8 cellular contexts compared by ENCODE assay signal in the genomic region with DNA sequence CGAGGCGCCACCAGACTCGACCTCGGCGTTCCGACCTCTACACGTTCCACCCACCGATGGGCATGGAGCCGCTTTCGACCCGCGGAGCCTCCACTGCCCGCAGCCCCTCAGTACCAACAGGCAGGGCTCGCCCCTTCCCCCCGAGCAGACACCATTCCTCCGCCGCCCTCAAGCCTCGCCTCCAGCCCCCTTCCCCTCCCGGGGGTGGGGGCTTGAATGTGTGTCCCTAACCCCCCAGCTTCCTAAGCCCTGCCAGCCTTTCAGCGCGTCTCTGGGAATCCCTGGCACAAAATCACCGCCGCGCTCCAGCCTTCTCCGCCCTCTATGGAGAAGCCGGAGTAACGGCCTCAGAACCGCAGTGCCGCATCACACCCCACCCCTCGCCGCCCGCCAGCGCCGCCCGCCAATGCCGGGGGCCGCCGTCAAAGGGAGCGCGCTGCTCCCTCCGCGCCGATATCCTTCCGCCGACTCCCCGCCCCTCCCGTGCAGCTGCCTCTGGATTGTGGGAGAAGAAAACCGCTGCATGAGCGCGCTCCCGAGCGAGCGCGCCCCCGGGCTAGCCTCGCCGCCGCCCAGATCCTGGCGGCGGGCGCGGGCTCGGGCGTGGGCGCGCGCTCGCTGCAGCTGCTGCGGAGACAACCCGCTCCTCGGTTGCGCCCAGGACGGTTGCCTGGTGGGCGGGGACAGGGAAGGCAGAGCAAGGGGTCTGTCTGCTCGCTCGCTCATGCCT. TPM values are rescaled to one million over a fixed set of nuclear protein-coding genes. Genes with fewer than 3 reads are reported as not detected.
A peak's percentile ranks its signal among the peaks of the same experiment; 100 is the strongest.
DNase-seq lines count a peak whose midpoint lies in the region; ATAC-seq and TF ChIP-seq lines count a peak whose summit lies in the region.

A gene with protein sequence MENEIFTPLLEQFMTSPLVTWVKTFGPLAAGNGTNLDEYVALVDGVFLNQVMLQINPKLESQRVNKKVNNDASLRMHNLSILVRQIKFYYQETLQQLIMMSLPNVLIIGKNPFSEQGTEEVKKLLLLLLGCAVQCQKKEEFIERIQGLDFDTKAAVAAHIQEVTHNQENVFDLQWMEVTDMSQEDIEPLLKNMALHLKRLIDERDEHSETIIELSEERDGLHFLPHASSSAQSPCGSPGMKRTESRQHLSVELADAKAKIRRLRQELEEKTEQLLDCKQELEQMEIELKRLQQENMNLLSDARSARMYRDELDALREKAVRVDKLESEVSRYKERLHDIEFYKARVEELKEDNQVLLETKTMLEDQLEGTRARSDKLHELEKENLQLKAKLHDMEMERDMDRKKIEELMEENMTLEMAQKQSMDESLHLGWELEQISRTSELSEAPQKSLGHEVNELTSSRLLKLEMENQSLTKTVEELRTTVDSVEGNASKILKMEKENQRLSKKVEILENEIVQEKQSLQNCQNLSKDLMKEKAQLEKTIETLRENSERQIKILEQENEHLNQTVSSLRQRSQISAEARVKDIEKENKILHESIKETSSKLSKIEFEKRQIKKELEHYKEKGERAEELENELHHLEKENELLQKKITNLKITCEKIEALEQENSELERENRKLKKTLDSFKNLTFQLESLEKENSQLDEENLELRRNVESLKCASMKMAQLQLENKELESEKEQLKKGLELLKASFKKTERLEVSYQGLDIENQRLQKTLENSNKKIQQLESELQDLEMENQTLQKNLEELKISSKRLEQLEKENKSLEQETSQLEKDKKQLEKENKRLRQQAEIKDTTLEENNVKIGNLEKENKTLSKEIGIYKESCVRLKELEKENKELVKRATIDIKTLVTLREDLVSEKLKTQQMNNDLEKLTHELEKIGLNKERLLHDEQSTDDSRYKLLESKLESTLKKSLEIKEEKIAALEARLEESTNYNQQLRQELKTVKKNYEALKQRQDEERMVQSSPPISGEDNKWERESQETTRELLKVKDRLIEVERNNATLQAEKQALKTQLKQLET (N-terminal part only) (minus strand): TSS at position 343 of the 730 bp plus-strand sequence. CDS start 777 bp downstream, outside the sequence.

- peak within 1 kb of the TSS; percentile 91 for H3K4me2 ChIP-seq in PC-3 (ENCODE audit: low read length)

- no peaks in the 10 kb centered on the region for H3K36me3 Mint-ChIP-seq in activated T-cell treated with anti-CD3 and anti-CD28 coated beads, Interleukin-2, amount 50 U/mL, for 24 hours (ENCODE audit: low read depth)

- CTCF ChIA-PET in PC-3 (lab: Charles Lee) = no interaction called here

- intact Hi-C loops in PC-3 (cut with micrococcal nuclease) = loop anchor here (2.0 to 10.0 kb wide), 4 partner anchors 55 to 515 kb away; a partner anchor contains a TSS

- H3K9me3 Mint-ChIP-seq in activated T-cell treated with anti-CD3 and anti-CD28 coated beads, Interleukin-2, amount 50 U/mL, for 24 hours = no peaks in the 10 kb centered on the region

- H3K27me3 ChIP-seq in PC-3 (ENCODE audit: low read length) = no peaks in the 10 kb centered on the region
- no peaks in the 10 kb centered on the region for H3K27me3 ChIP-seq in muscle layer of colon (ENCODE audit: control insufficient read depth in 1 of 2, insufficient read depth in 2 of 2, low read length in 2 of 2)

- no peaks in the 10 kb centered on the region for H4K20me1 ChIP-seq in PC-3 (ENCODE audit: low read length)

- peak within 1 kb of the TSS; percentile 79 for H3K27ac Mint-ChIP-seq in activated T-cell treated with anti-CD3 and anti-CD28 coated beads, Interleukin-2, amount 50 U/mL, for 24 hours

- H3K27me3 Mint-ChIP-seq in activated T-cell treated with anti-CD3 and anti-CD28 coated beads, Interleukin-2, amount 50 U/mL, for 24 hours = peaks cover 15% of the 10 kb centered on the region

- H3K9me3 ChIP-seq in PC-3 (ENCODE audit: low read length) (no peaks in the 10 kb centered on the region), muscle layer of colon (ENCODE audit: low read length) (no peaks in the 10 kb centered on the region)

- peaks cover 36% of the 10 kb centered on the region for H3K79me2 ChIP-seq in PC-3 (ENCODE audit: low read length)

- peak within 1 kb of the TSS; percentile 79 for H3K4me3 Mint-ChIP-seq in activated T-cell treated with anti-CD3 and anti-CD28 coated beads, Interleukin-2, amount 50 U/mL, for 24 hours

- ATAC-seq in GM21619 (IDR thresholded peaks at IDR 0.05; ENCODE audit: unreplicated experiment) (peak; percentile 77), PC-3 (peak; percentile 91), esophagus mucosa (peak; percentile 98)

- peaks cover 35% of the 10 kb centered on the region for H3K4me1 Mint-ChIP-seq in activated T-cell treated with anti-CD3 and anti-CD28 coated beads, Interleukin-2, amount 50 U/mL, for 24 hours (ENCODE audit: low read depth)

- H3K36me3 ChIP-seq in PC-3 (ENCODE audit: low read depth, low read length) = no peaks in the 10 kb centered on the region
- H3K36me3 ChIP-seq in muscle layer of colon (ENCODE audit: insufficient read depth, low read length) = no peaks in the 10 kb centered on the region

- peak; percentile 98 for DNase-seq in DMS53 (lab: John Stamatoyannopoulos, UW)
- DNase-seq in Jurkat, Clone E6-1 (ENCODE audit: low read depth, low spot score) = peak; percentile 97
- peak; percentile 94 for DNase-seq in PC-3
- DNase-seq in activated T-cell treated with anti-CD3 and anti-CD28 coated beads, Interleukin-2, amount 50 U/mL, for 24 hours = peak; percentile 93
- DNase-seq in stimulated activated CD8-positive, alpha-beta memory T cell treated with anti-CD3 and anti-CD28 coated beads, Interleukin-7, amount 100 ng/mL, for 1 hour (ENCODE audit: low read depth in 2 of 2) = peak; percentile 71 to 74

- peak within 1 kb of the TSS; percentile 83 for H3K4me3 ChIP-seq in Jurkat, Clone E6-1 (ENCODE audit: low read length)
- H3K4me3 ChIP-seq in PC-3 (ENCODE audit: low read length) = peak within 1 kb of the TSS; percentile 82
- H3K4me3 ChIP-seq in muscle layer of colon (ENCODE audit: low read depth in 1 of 2, low read length in 2 of 2) = peak within 1 kb of the TSS; percentile 77 to 91

- 0 out of 2 replicates have a peak, but pooled peaks have one; percentile 16 for TF ChIP-seq CTCF in PC-3 (conservative IDR thresholded peaks at IDR 0.05; ENCODE audit: low read depth, low read length)

- peak within 1 kb of the TSS; percentile 96 for H2AFZ ChIP-seq in PC-3 (ENCODE audit: low read length)

- BruUV-seq in PC-3 (replicated peaks; lab: Mats Ljungman, UMichigan) = no TSS peak

- POLR2A ChIA-PET in PC-3 (lab: Charles Lee; ENCODE audit: unreplicated experiment) = interaction anchor here (0.6 kb wide), 1 partner anchor 187 kb away, joined by 3 read pairs; a partner anchor contains a TSS

- H3K4me1 ChIP-seq in PC-3 (ENCODE audit: insufficient read depth, low read length) = peaks cover 21% of the 10 kb centered on the region
- H3K4me1 ChIP-seq in muscle layer of colon (ENCODE audit: insufficient read depth, low read length) = peaks cover 20% of the 10 kb centered on the region

- no peaks in the 10 kb centered on the region for H3K9me2 ChIP-seq in PC-3 (replicated peaks; ENCODE audit: low read length)

- no peaks in the 10 kb centered on the region for H3F3A ChIP-seq in PC-3 (ENCODE audit: low read length, unreplicated experiment)

- H3K9ac ChIP-seq in PC-3 (ENCODE audit: low read length) (peak within 1 kb of the TSS; percentile 63), muscle layer of colon (ENCODE audit: low read length) (peak within 1 kb of the TSS; percentile 94)

- H3K27ac ChIP-seq in PC-3 (ENCODE audit: low read length) (no peak within 1 kb of the TSS), muscle layer of colon (ENCODE audit: low read depth, low read length) (peak within 1 kb of the TSS; percentile 64)

RNA-seq across cellular contexts. Expression of the gene that starts here (rescaled TPM):
- polyA plus RNA-seq in Jurkat, Clone E6-1 (2012; ENCODE audit: insufficient read depth, insufficient read length) = 54.2 TPM
- total RNA-seq in PC-3 (2014; rRNA removed) (21.6 and 28.7 TPM in 2 replicates), esophagus mucosa (13.2 TPM)
